25 cellular contexts compared by ENCODE assay signal in the genomic region with DNA sequence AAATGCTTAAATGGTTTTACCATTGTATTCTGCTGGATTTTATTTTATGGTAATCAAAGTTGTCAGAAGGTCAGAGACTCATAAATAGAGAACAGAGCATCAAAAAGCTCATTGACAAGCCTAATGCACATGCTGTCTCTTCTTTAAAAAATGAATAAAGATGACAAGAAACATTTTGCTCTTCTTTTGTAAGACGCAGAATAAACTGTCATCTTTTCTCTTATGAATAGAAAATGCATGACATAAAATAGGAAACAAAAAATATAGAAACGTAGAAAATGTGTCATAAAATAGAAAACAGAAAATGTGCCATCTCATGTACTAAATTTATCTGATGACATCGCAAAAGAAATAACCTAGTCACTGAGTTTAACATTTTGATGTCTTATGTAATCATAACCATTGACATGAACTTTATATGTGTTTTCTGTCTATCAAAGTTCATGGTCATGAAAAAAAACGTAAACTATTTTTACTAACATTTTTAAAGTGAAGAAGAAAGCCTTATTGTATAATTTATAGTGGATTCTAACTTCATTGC.
DNase-seq lines count a peak whose midpoint lies in the region; ATAC-seq, FAIRE-seq and TF ChIP-seq lines count a peak whose summit lies in the region.
"Had no signal": no experiment of that assay in that cellular context is flagged by ENCODE, and none has a peak within 500 bp of the region (broad histone marks: within the 10 kb centered on the region; RNA-seq: fewer than 3 reads in every experiment).

No MANE protein-coding gene starts in this region.

- no peak overlapping the region for H3K9ac ChIP-seq in K562 (ENCODE audit: insufficient read depth in 1 of 2, low read depth in 2 of 2, low read length in 2 of 2)
- H3K9ac ChIP-seq: BLaER1 treated with 17β-estradiol and CSF1 and Interleukin-3, amounts not matched to agents 10 nM and 100 nM had no signal

- TF ChIP-seq CTCF in K562 (IDR thresholded peaks at IDR 0.05 in 2 of 3, conservative IDR thresholded peaks at IDR 0.05 in 1 of 3; ENCODE audit: insufficient read depth in 2 of 3, low read depth in 1 of 3, low read length in 3 of 3), result no peak

- H3K27ac Mint-ChIP-seq in activated naive CD4-positive, alpha-beta T cell treated with anti-CD3 and anti-CD28 coated beads for 36 hours, result no peak overlapping the region
- H3K27ac Mint-ChIP-seq: CD14-positive monocyte; CD4-positive, alpha-beta T cell; CD8-positive, alpha-beta memory T cell; GM23338; H9 had no signal

- no peaks in the 10 kb centered on the region for H3K4me1 ChIP-seq in K562 (replicated peaks in 1 of 2; ENCODE audit: control insufficient read depth in 2 of 2, insufficient read depth in 2 of 2, low read length in 2 of 2)
- H3K4me1 ChIP-seq: A549, BE2C had no signal

- no peaks in the 10 kb centered on the region for H3K79me2 ChIP-seq in K562 (ENCODE audit: control insufficient read depth, insufficient read depth, low read length)

- H3K36me3 Mint-ChIP-seq in activated naive CD4-positive, alpha-beta T cell treated with anti-CD3 and anti-CD28 coated beads for 36 hours (ENCODE audit: low read depth), result no peaks in the 10 kb centered on the region
- H3K36me3 Mint-ChIP-seq: CD14-positive monocyte; CD8-positive, alpha-beta memory T cell had no signal

- no TSS peak for BruUV-seq in K562 (replicated peaks; lab: Mats Ljungman, UMichigan)

- H3K27me3 ChIP-seq in K562 (ENCODE audit: control insufficient read depth in 2 of 2, insufficient read depth in 2 of 2, low read length in 2 of 2), result no peaks in the 10 kb centered on the region
- H3K27me3 ChIP-seq: BE2C; BLaER1 treated with 17β-estradiol and CSF1 and Interleukin-3, amounts not matched to agents 10 nM and 100 nM had no signal

- no peak for FAIRE-seq in K562 (lab: Jason Lieb, UNC)
- FAIRE-seq in colon (lab: Jason Lieb, UNC), result peak; percentile 68
- peak; percentile 43 for FAIRE-seq in islet of Langerhans (lab: Jason Lieb, UNC)
- FAIRE-seq: A549, D721Med, GM12878, GM19239 had no signal

- no peak overlapping the region for H2AFZ ChIP-seq in K562 (ENCODE audit: low read depth, low read length)
- H2AFZ ChIP-seq: GM23338 had no signal

- no peaks in the 10 kb centered on the region for H3K27me3 Mint-ChIP-seq in activated naive CD4-positive, alpha-beta T cell treated with anti-CD3 and anti-CD28 coated beads for 36 hours (ENCODE audit: low read depth)
- H3K27me3 Mint-ChIP-seq: CD4-positive, alpha-beta T cell; CD8-positive, alpha-beta memory T cell had no signal

- intact Hi-C loops in K562 (cut with micrococcal nuclease), result no loop called here
- intact Hi-C loops in activated naive CD4-positive, alpha-beta T cell treated with anti-CD3 and anti-CD28 coated beads for 36 hours (cut with micrococcal nuclease), result no loop called here

- CTCF ChIA-PET in K562 (lab: Yijun Ruan, JAX; ENCODE audit: low intra/inter-chr PET ratio), result no interaction called here
- CTCF ChIA-PET in activated naive CD4-positive, alpha-beta T cell treated with anti-CD3 and anti-CD28 coated beads for 36 hours (lab: Charles Lee), result no interaction called here

- no peaks in the 10 kb centered on the region for H3K9me1 ChIP-seq in K562 (ENCODE audit: control insufficient read depth, insufficient read depth, low read length)

- ATAC-seq in K562 (no peak), HG03095 (IDR thresholded peaks at IDR 0.05; ENCODE audit: unreplicated experiment) (no peak)
- ATAC-seq: A549, GM12878, GM23338, HCT116 had no signal

- no peaks in the 10 kb centered on the region for H3K4me1 Mint-ChIP-seq in activated naive CD4-positive, alpha-beta T cell treated with anti-CD3 and anti-CD28 coated beads for 36 hours (ENCODE audit: low read depth)
- H3K4me1 Mint-ChIP-seq: CD14-positive monocyte; CD8-positive, alpha-beta memory T cell had no signal

- H3K4me2 ChIP-seq in K562 (ENCODE audit: insufficient read depth, low read length), result no peak overlapping the region
- H3K4me2 ChIP-seq: A549; BLaER1 treated with 17β-estradiol and CSF1 and Interleukin-3, amounts not matched to agents 10 nM and 100 nM; GM23338 had no signal

- no peak for TF ChIP-seq RAD21 in K562 (CRISPR knock-in tag; conservative IDR thresholded peaks at IDR 0.05 in 1 of 2, IDR thresholded peaks at IDR 0.05 in 1 of 2)

- H3K9me3 ChIP-seq in K562 (replicated peaks; ENCODE audit: control insufficient read depth, insufficient read depth, low read depth, low read length), result no peaks in the 10 kb centered on the region; the same call in none of the 2 replicates
- H3K9me3 ChIP-seq: A549, BE2C had no signal

- 0% methylated on average over 4 of the region's 4 CpGs for WGBS in K562 (ENCODE audit: insufficient coverage, low coverage, missing lambda C conversion rate)

- no peak overlapping the region for H3K4me3 Mint-ChIP-seq in activated naive CD4-positive, alpha-beta T cell treated with anti-CD3 and anti-CD28 coated beads for 36 hours
- H3K4me3 Mint-ChIP-seq: CD14-positive monocyte; CD4-positive, alpha-beta T cell; CD8-positive, alpha-beta memory T cell; GM23338; H9 had no signal

- H3K9me3 Mint-ChIP-seq in activated naive CD4-positive, alpha-beta T cell treated with anti-CD3 and anti-CD28 coated beads for 36 hours, result peaks cover 11% of the 10 kb centered on the region
- H3K9me3 Mint-ChIP-seq: GM23338, H9 had no signal

- TF ChIP-seq EP300 in K562 (IDR thresholded peaks at IDR 0.05; ENCODE audit: low read length), result no peak

- POLR2A ChIA-PET in K562 (lab: Yijun Ruan, JAX), result no interaction called here

- H3K27ac ChIP-seq in K562 (ENCODE audit: extremely low read depth, low read depth, low read length), result no peak overlapping the region
- H3K27ac ChIP-seq: A549; BLaER1 treated with 17β-estradiol and CSF1 and Interleukin-3, amounts not matched to agents 10 nM and 100 nM had no signal

- no peaks in the 10 kb centered on the region for H4K20me1 ChIP-seq in K562 (replicated peaks; ENCODE audit: control insufficient read depth, insufficient read depth, low read length)
- H4K20me1 ChIP-seq: BLaER1 treated with 17β-estradiol and CSF1 and Interleukin-3, amounts not matched to agents 10 nM and 100 nM had no signal

- no peak for TF ChIP-seq POLR2A in K562 (conservative IDR thresholded peaks at IDR 0.05)

- H3K4me3 ChIP-seq in K562, result no peak overlapping the region
- H3K4me3 ChIP-seq: A549; BLaER1 treated with 17β-estradiol and CSF1 and Interleukin-3, amounts not matched to agents 10 nM and 100 nM; GM12878; GM23338 had no signal

- DNase-seq in K562 (ENCODE audit: extremely low read depth in 1 of 4, low spot score in 3 of 4) (no peak), NCI-H187 (lab: John Stamatoyannopoulos, UW) (no peak)
- DNase-seq in activated naive CD4-positive, alpha-beta T cell treated with anti-CD3 and anti-CD28 coated beads for 36 hours, result no peak
- DNase-seq: 8988T; ACHN; AML-193; BE2C; CD4-positive, alpha-beta T cell; CD8-positive, alpha-beta memory T cell; DMS 273 treated with DMSO at 0.1 percent for 48 hours; DMS79; EL; GDM1; H9 had no signal

- in situ Hi-C loops in K562 (cut with MboI), result no loop called here

- H3K36me3 ChIP-seq in K562 (ENCODE audit: control insufficient read depth, insufficient read depth, low read length), result no peaks in the 10 kb centered on the region
- H3K36me3 ChIP-seq: BE2C; BLaER1 treated with 17β-estradiol and CSF1 and Interleukin-3, amounts not matched to agents 10 nM and 100 nM had no signal

TF ChIP-seq in K562, 482 proteins besides CTCF, POLR2A, EP300 and RAD21:
- TF ChIP-seq CREM (IDR thresholded peaks at IDR 0.05; ENCODE audit: low read depth) (no peak), TFAM (CRISPR knock-in tag; conservative IDR thresholded peaks at IDR 0.05) (no peak), ZC3H11A (IDR thresholded peaks at IDR 0.05; ENCODE audit: low read depth, low read length) (no peak), MITF (IDR thresholded peaks at IDR 0.05) (no peak), ZFX (CRISPR knock-in tag; IDR thresholded peaks at IDR 0.05) (no peak), ELF1 (tag; IDR thresholded peaks at IDR 0.05) (no peak), ZNF316 (IDR thresholded peaks at IDR 0.05) (peak; percentile 42; the same call in 1 of the 2 replicates)
TF ChIP-seq in K562: peak in this region for 1.
